In genomic region chr15:61184431-61184830, GRCh38 we compare ENCODE assay signal across 25 cellular contexts. TPM values are rescaled to one million over a fixed set of nuclear protein-coding genes. Genes with fewer than 3 reads are reported as not detected.
DNase-seq lines count a peak whose midpoint lies in the region; ATAC-seq and TF ChIP-seq lines count a peak whose summit lies in the region.
"Had no signal": no experiment of that assay in that cellular context is flagged by ENCODE, and none has a peak within 500 bp of the region (broad histone marks: within the 10 kb centered on the region; RNA-seq: fewer than 3 reads in every experiment).

No MANE protein-coding gene starts in this region.

- H3K4me2 ChIP-seq in Loucy (ENCODE audit: low read depth, low read length, poor library complexity, severe bottlenecking): no peak overlapping the region
- H3K4me2 ChIP-seq in trophoblast cell (ENCODE audit: low read length): no peak overlapping the region

- H3K27ac ChIP-seq in trophoblast cell (ENCODE audit: low read depth, low read length): no peak overlapping the region
- H3K27ac ChIP-seq: lower lobe of right lung, parathyroid adenoma, right atrium auricular region, SJSA1, spleen had no signal

- H3K18ac ChIP-seq in trophoblast cell (ENCODE audit: low read length): no peak overlapping the region

- no peaks in the 10 kb centered on the region for H3K36me3 ChIP-seq in Loucy (ENCODE audit: insufficient read depth, low read length)
- H3K36me3 ChIP-seq in trophoblast cell (ENCODE audit: control insufficient read depth in 1 of 2, insufficient read depth in 2 of 2, low read length in 2 of 2): no peaks in the 10 kb centered on the region
- H3K36me3 ChIP-seq: lower lobe of right lung, right atrium auricular region, SJSA1, spleen had no signal

- H2BK5ac ChIP-seq in trophoblast cell (ENCODE audit: low read depth, low read length, poor library complexity): no peak overlapping the region

- H3K9me3 ChIP-seq in Loucy (ENCODE audit: insufficient read depth, low read depth, low read length): no peaks in the 10 kb centered on the region
- H3K9me3 ChIP-seq in trophoblast cell (ENCODE audit: insufficient read depth, low read depth, low read length): no peaks in the 10 kb centered on the region
- H3K9me3 ChIP-seq: lower lobe of right lung, right atrium auricular region, SJSA1, spleen had no signal

- no peak overlapping the region for H2AK5ac ChIP-seq in trophoblast cell (ENCODE audit: low read length)

- H3K27me3 ChIP-seq in Loucy (ENCODE audit: insufficient read depth, low read length, poor library complexity, severe bottlenecking) (no peaks in the 10 kb centered on the region), trophoblast cell (ENCODE audit: insufficient read depth, low read length) (no peaks in the 10 kb centered on the region)
- H3K27me3 ChIP-seq: right atrium auricular region, SJSA1, spleen had no signal

- H2BK120ac ChIP-seq in trophoblast cell (ENCODE audit: insufficient read depth, low read length, poor library complexity): no peak overlapping the region

- no peaks in the 10 kb centered on the region for H3K79me1 ChIP-seq in trophoblast cell (ENCODE audit: low read length)

- no peak overlapping the region for H4K8ac ChIP-seq in trophoblast cell (ENCODE audit: low read depth, low read length)

- no peaks in the 10 kb centered on the region for H3K9me2 ChIP-seq in Loucy (replicated peaks; ENCODE audit: low read depth, low read length)

- no peak overlapping the region for H3K4ac ChIP-seq in trophoblast cell (ENCODE audit: low read depth, low read length)

- H3K23ac ChIP-seq in trophoblast cell (ENCODE audit: low read length): no peak overlapping the region

- no peak overlapping the region for H2AFZ ChIP-seq in Loucy (ENCODE audit: low read length)
- no peak overlapping the region for H2AFZ ChIP-seq in trophoblast cell (ENCODE audit: insufficient read depth, low read length, poor library complexity)
- H2AFZ ChIP-seq: parathyroid adenoma had no signal

- H3K9ac ChIP-seq in Loucy (ENCODE audit: low read depth, low read length, poor library complexity, severe bottlenecking) (no peak overlapping the region), trophoblast cell (ENCODE audit: low read length) (no peak overlapping the region)
- H3K9ac ChIP-seq: parathyroid adenoma had no signal

- H3K14ac ChIP-seq in trophoblast cell (ENCODE audit: low read length): no peak overlapping the region

- no peak overlapping the region for H4K12ac ChIP-seq in trophoblast cell (ENCODE audit: low read depth, low read length)

- DNase-seq in NCI-H146 (lab: John Stamatoyannopoulos, UW): peak; percentile 9
- DNase-seq in NCI-H146 treated with DMSO at 0.1 percent for 48 hours (lab: John Stamatoyannopoulos, UW; ENCODE audit: unreplicated experiment): no peak
- DNase-seq in SW480 (ENCODE audit: low spot score): peak; percentile 9
- peak; percentile 6 to 16 for DNase-seq in trophoblast cell
- DNase-seq in amygdala (lab: John Stamatoyannopoulos, UW): no peak
- DNase-seq in NCI-H2107 (lab: John Stamatoyannopoulos, UW): no peak
- DNase-seq: activated CD4-positive, alpha-beta T cell treated with anti-CD3 and anti-CD28 coated beads, Interleukin-2, amount 10 ng/mL, durations not matched to agents 7 days and 5 days; anterior cingulate cortex; caudate nucleus; DMS79; KBM-7; kidney; lower lobe of right lung; NCI-H187; NCI-H226; NCI-H82; spleen; stimulated activated CD4-positive, alpha-beta T cell treated with anti-CD3 and anti-CD28 coated beads, Interleukin-2, amount 100 ng/mL, for 48 hours; T-helper 17 cell had no signal

- peak; percentile 30; the same call in 1 of the 2 replicates for TF ChIP-seq CTCF in Loucy (conservative IDR thresholded peaks at IDR 0.05; ENCODE audit: low read length)

- ATAC-seq in GM21737 (IDR thresholded peaks at IDR 0.05; ENCODE audit: unreplicated experiment): no peak
- ATAC-seq: lower lobe of right lung; stimulated activated memory B cell treated with anti-CD40 and anti-IgM and Interleukin-4, amounts not matched to agents 10 μg/mL and 1 μg/mL and 100 μg/mL, for 72 hours; T-helper 17 cell had no signal

- H4K20me1 ChIP-seq in Loucy (ENCODE audit: insufficient read depth, low read length, poor library complexity, severe bottlenecking): no peaks in the 10 kb centered on the region

- H3F3A ChIP-seq in Loucy (ENCODE audit: low read depth): no peaks in the 10 kb centered on the region

- H3K4me3 ChIP-seq in Loucy (ENCODE audit: low read length, poor library complexity, severe bottlenecking) (no peak overlapping the region), trophoblast cell (ENCODE audit: low read depth, low read length) (no peak overlapping the region)
- H3K4me3 ChIP-seq: lower lobe of right lung, right atrium auricular region, SJSA1, spleen had no signal

- WGBS in trophoblast cell (ENCODE audit: extremely low coverage, insufficient coverage, insufficient read length): no CpG with 5 or more reads among the region's 2 CpGs

- H4K91ac ChIP-seq in trophoblast cell (ENCODE audit: low read depth, low read length): no peak overlapping the region

- H3K79me2 ChIP-seq in Loucy (ENCODE audit: insufficient read depth, low read length) (no peaks in the 10 kb centered on the region), trophoblast cell (ENCODE audit: control insufficient read depth, insufficient read depth, low read length, poor library complexity) (no peaks in the 10 kb centered on the region)
- H3K79me2 ChIP-seq: parathyroid adenoma had no signal

- no peak overlapping the region for H2BK12ac ChIP-seq in trophoblast cell (ENCODE audit: low read length)

- no peaks in the 10 kb centered on the region for H3K4me1 ChIP-seq in Loucy (ENCODE audit: insufficient read depth, low read length, poor library complexity, severe bottlenecking)
- no peaks in the 10 kb centered on the region for H3K4me1 ChIP-seq in trophoblast cell (ENCODE audit: control insufficient read depth in 1 of 2, insufficient read depth in 2 of 2, low read length in 2 of 2)
- H3K4me1 ChIP-seq: parathyroid adenoma, SJSA1 had no signal

RNA-seq across cellular contexts. Expression of gene RORA, which starts 44.7 kb away (rescaled TPM):
- 2.8 TPM in 2 replicates for polyA plus RNA-seq in trophoblast cell (2013)

Comparison
In these comparisons a context has a peak if more than half of its experiments do, and no peak if none do; other contexts are left out.
1. DNase-seq: peak in NCI-H146 (single experiment), SW480 (single experiment) and trophoblast cell (2 of 2); none in NCI-H146 treated with DMSO at 0.1 percent for 48 hours (single experiment), amygdala (0 of 56) and NCI-H2107 (single experiment).